ENCODE assay signal across 11 cellular contexts in the genomic region with DNA sequence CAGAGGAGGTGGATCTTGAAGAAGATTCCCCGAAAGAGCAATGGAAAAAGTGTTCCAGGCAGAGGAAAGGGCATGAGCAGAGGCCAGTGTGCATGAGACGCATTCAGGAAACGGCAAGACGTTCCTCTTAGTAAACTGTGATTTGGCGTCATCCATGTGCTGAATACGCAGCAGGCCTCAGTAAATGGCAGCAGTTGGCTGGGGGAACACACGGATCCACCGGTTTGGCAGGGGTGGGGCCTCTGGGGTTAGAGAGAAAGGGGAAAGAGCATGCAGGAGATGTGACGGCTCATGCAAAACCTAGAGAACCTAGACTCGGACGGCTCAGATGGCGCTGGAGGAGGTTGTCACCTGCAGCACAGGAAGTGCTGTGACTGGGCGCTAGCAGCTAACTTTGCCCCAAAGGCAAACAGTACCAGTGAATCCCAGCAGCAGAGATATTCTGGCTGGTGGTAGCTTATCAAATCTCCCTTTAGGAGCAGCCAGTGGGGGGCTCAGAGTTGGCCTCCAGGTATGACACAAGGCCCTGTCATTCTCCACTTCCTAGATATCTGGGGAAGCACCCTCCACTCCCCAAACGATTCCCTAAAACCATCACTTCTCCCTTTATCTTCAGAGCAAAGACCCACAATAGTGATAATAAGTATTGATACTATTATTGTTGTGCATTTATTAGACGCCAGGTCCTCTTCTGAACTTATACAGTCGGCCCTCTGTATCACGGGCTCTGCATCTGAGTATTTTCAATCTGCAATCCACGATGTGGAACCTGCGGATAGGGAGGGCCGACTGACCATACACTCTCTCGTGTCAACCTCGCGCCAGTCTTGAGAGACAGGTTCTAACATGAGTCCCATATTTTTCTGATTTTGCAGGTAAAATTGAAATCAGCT. TPM values are rescaled to one million over a fixed set of nuclear protein-coding genes. Genes with fewer than 3 reads are reported as not detected.
DNase-seq lines count a peak whose midpoint lies in the region; ATAC-seq and TF ChIP-seq lines count a peak whose summit lies in the region.
"Had no signal": no experiment of that assay in that cellular context is flagged by ENCODE, and none has a peak within 500 bp of the region (broad histone marks: within the 10 kb centered on the region; RNA-seq: fewer than 3 reads in every experiment).

No MANE protein-coding gene starts in this region.

- H3K4me3 ChIP-seq in vagina (no peak overlapping the region), GM23248 (no peak overlapping the region)

- H3K4me1 Mint-ChIP-seq in immature natural killer cell, result peaks cover 99 to 100% of the 10 kb centered on the region in 2 donors

- H3K4me1 ChIP-seq in vagina, result peaks cover 43% of the 10 kb centered on the region
- no peaks in the 10 kb centered on the region; the same call in 1 of the 2 replicates for H3K4me1 ChIP-seq in GM23248 (ENCODE audit: insufficient read depth)

- in situ Hi-C loops in GM23248 (cut with MboI), result no loop called here

- H3K9me3 ChIP-seq in vagina, result no peaks in the 10 kb centered on the region
- H3K9me3 ChIP-seq in GM23248 (ENCODE audit: low read depth), result no peaks in the 10 kb centered on the region

- H2AFZ ChIP-seq in GM23248, result no peak overlapping the region

- H3K36me3 ChIP-seq in vagina, result no peaks in the 10 kb centered on the region
- no peaks in the 10 kb centered on the region for H3K36me3 ChIP-seq in GM23248 (ENCODE audit: low read depth)

- no peak overlapping the region for H3K9ac ChIP-seq in GM23248

- TF ChIP-seq POLR2A in vagina (IDR thresholded peaks at IDR 0.05), result no peak

- H3K27ac ChIP-seq in vagina, result peak overlapping the region; percentile 20
- no peak overlapping the region for H3K27ac ChIP-seq in GM23248

- no peaks in the 10 kb centered on the region for H3K27me3 ChIP-seq in vagina
- H3K27me3 ChIP-seq in GM23248 (replicated peaks; ENCODE audit: insufficient read depth), result no peaks in the 10 kb centered on the region

- DNase-seq in activated T-cell treated with anti-CD3 and anti-CD28 coated beads for 1 hour (ENCODE audit: low read depth) (peak; percentile 46), activated T-cell treated with anti-CD3 and anti-CD28 coated beads for 4 hours (no peak), immature natural killer cell (peak; percentile 62 to 71 (median 70)), vagina (ENCODE audit: extremely low spot score in 2 of 2) (no peak), GM23248 (no peak), NCI-H2196 (lab: John Stamatoyannopoulos, UW; ENCODE audit: unreplicated experiment) (no peak)
- peak; percentile 73 for DNase-seq in activated CD8-positive, alpha-beta memory T cell treated with anti-CD3 and anti-CD28 coated beads, Interleukin-2, amount 50 U/mL, for 1 hour (ENCODE audit: extremely low read depth)
- DNase-seq: H7 had no signal

- H3F3A ChIP-seq in GM23248 (ENCODE audit: insufficient read depth), result no peaks in the 10 kb centered on the region

- peak overlapping the region; percentile 62 to 88 (median 83) for H3K4me3 Mint-ChIP-seq in immature natural killer cell

- no peaks in the 10 kb centered on the region for H3K9me3 Mint-ChIP-seq in immature natural killer cell

- no peaks in the 10 kb centered on the region for H3K79me2 ChIP-seq in GM23248 (ENCODE audit: insufficient read depth)

- no peak overlapping the region for H3K4me2 ChIP-seq in GM23248 (ENCODE audit: unreplicated experiment)

- peak overlapping the region; percentile 95 to 100 (median 98) for H3K27ac Mint-ChIP-seq in immature natural killer cell

- intact Hi-C loops in vagina (cut with DNase I), result no loop called here

- ATAC-seq in HG02678 (IDR thresholded peaks at IDR 0.05; ENCODE audit: unreplicated experiment), result no peak
- ATAC-seq: left colon had no signal

- peaks cover 6 to 27% (median 27%) of the 10 kb centered on the region in 3 donors for H3K27me3 Mint-ChIP-seq in immature natural killer cell (ENCODE audit: low read depth in 3 of 3)

- no peaks in the 10 kb centered on the region for H3K9me2 ChIP-seq in GM23248 (ENCODE audit: insufficient read depth)

- H4K20me1 ChIP-seq in GM23248 (ENCODE audit: insufficient read depth), result no peaks in the 10 kb centered on the region

- 87 to 89% methylated on average over 23 of the region's 23 CpGs for WGBS in GM23248 (ENCODE audit: low coverage in 1 of 2, low lambda C conversion rate in 2 of 2, missing lambda C conversion rate in 2 of 2), 2 experiments

- no peak for TF ChIP-seq CTCF in vagina (IDR thresholded peaks at IDR 0.05)

- H3K36me3 Mint-ChIP-seq in immature natural killer cell, result peaks cover 0 to 13% (median 4%) of the 10 kb centered on the region in 3 donors

RNA-seq across cellular contexts. Expression of a gene that starts 7.6 kb away (rescaled TPM):
- polyA plus RNA-seq in immature natural killer cell (100 to 1,000 TPM; 464 to 744 (median 541) TPM), GM23248 (2016; fragmentation: Nextera tagmentation; extraction: Ambion mirVana) (0.36 and 0.74 TPM in 2 replicates)
- total RNA-seq in vagina, result 39.8 TPM
- total RNA-seq in GM23248 (2014; rRNA removed; shearing (Covaris generic)), result not detected in 2 replicates
- total RNA-seq: NCI-H460 had no signal

RNA-seq across cellular contexts. Expression of a gene that starts 26.6 kb away (rescaled TPM):
- polyA plus RNA-seq in immature natural killer cell (not detected), GM23248 (2016; fragmentation: Nextera tagmentation; extraction: Ambion mirVana) (0.11 TPM in 1 of 2 replicates, not detected in the other)
- total RNA-seq in vagina, result 0.49 TPM
- total RNA-seq in GM23248 (2014; rRNA removed; shearing (Covaris generic)), result 0.32 TPM in 1 of 2 replicates, not detected in the other
- total RNA-seq: left colon had no signal

Comparison
In these comparisons a context has a peak if more than half of its experiments do, and no peak if none do; other contexts are left out.
1. DNase-seq: peak in activated T-cell treated with anti-CD3 and anti-CD28 coated beads for 1 hour (single experiment), activated CD8-positive, alpha-beta memory T cell treated with anti-CD3 and anti-CD28 coated beads, Interleukin-2, amount 50 U/mL, for 1 hour (single experiment) and immature natural killer cell (3 of 3); none in activated T-cell treated with anti-CD3 and anti-CD28 coated beads for 4 hours (single experiment), vagina (0 of 2), GM23248 (single experiment) and NCI-H2196 (single experiment).
2. RNA of a gene that starts 7.6 kb away (total RNA-seq): 39.8 TPM in vagina (single experiment); not detected in GM23248; every median in the first group is over 10 times any median in the second.